In the genomic region with DNA sequence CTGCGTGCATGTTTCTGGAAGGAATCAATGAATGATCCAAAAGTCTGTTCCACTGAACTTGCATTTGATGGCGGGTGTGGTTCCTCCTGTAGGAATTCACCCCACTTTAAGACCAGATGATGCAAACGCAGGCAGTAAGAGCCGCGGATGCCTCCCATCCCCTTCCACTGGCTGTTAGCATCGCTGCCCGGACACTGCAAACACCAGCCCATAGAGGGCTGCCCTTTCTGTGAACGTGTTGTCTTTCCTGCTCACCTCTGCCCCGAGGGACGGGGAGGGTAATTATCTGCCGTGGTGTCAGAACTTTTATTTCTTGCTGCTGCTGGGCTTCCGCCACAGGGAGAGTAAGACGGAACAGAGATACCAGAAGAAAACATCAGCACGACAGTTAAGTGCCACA, we compare ENCODE assay signal across 1 cellular context.
TF ChIP-seq lines count a peak whose summit lies in the region.

No MANE protein-coding gene starts in this region.

TF ChIP-seq in GM23338, 12 proteins besides CTCF, POLR2A, EP300 and RAD21:
- TF ChIP-seq EZH2phosphoT487 (IDR thresholded peaks at IDR 0.05; ENCODE audit: unreplicated experiment) = no peak
- TF ChIP-seq ZNF114 (CRISPR knock-in tag; IDR thresholded peaks at IDR 0.05) = no peak
- no peak for TF ChIP-seq EZH2 (IDR thresholded peaks at IDR 0.05; ENCODE audit: low read depth, unreplicated experiment)
- TF ChIP-seq, protein P1, sequence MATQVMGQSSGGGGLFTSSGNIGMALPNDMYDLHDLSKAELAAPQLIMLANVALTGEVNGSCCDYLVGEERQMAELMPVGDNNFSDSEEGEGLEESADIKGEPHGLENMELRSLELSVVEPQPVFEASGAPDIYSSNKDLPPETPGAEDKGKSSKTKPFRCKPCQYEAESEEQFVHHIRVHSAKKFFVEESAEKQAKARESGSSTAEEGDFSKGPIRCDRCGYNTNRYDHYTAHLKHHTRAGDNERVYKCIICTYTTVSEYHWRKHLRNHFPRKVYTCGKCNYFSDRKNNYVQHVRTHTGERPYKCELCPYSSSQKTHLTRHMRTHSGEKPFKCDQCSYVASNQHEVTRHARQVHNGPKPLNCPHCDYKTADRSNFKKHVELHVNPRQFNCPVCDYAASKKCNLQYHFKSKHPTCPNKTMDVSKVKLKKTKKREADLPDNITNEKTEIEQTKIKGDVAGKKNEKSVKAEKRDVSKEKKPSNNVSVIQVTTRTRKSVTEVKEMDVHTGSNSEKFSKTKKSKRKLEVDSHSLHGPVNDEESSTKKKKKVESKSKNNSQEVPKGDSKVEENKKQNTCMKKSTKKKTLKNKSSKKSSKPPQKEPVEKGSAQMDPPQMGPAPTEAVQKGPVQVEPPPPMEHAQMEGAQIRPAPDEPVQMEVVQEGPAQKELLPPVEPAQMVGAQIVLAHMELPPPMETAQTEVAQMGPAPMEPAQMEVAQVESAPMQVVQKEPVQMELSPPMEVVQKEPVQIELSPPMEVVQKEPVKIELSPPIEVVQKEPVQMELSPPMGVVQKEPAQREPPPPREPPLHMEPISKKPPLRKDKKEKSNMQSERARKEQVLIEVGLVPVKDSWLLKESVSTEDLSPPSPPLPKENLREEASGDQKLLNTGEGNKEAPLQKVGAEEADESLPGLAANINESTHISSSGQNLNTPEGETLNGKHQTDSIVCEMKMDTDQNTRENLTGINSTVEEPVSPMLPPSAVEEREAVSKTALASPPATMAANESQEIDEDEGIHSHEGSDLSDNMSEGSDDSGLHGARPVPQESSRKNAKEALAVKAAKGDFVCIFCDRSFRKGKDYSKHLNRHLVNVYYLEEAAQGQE (IDR thresholded peaks at IDR 0.05; ENCODE audit: unreplicated experiment) = no peak
- TF ChIP-seq, protein P2, sequence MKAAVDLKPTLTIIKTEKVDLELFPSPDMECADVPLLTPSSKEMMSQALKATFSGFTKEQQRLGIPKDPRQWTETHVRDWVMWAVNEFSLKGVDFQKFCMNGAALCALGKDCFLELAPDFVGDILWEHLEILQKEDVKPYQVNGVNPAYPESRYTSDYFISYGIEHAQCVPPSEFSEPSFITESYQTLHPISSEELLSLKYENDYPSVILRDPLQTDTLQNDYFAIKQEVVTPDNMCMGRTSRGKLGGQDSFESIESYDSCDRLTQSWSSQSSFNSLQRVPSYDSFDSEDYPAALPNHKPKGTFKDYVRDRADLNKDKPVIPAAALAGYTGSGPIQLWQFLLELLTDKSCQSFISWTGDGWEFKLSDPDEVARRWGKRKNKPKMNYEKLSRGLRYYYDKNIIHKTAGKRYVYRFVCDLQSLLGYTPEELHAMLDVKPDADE (IDR thresholded peaks at IDR 0.05) = no peak
- TF ChIP-seq JUNB (IDR thresholded peaks at IDR 0.05; ENCODE audit: unreplicated experiment) = no peak
- no peak for TF ChIP-seq NANOG (IDR thresholded peaks at IDR 0.05; ENCODE audit: borderline replicate concordance)
- no peak for TF ChIP-seq STAT1 (IDR thresholded peaks at IDR 0.05; ENCODE audit: unreplicated experiment)
- TF ChIP-seq, protein P3, sequence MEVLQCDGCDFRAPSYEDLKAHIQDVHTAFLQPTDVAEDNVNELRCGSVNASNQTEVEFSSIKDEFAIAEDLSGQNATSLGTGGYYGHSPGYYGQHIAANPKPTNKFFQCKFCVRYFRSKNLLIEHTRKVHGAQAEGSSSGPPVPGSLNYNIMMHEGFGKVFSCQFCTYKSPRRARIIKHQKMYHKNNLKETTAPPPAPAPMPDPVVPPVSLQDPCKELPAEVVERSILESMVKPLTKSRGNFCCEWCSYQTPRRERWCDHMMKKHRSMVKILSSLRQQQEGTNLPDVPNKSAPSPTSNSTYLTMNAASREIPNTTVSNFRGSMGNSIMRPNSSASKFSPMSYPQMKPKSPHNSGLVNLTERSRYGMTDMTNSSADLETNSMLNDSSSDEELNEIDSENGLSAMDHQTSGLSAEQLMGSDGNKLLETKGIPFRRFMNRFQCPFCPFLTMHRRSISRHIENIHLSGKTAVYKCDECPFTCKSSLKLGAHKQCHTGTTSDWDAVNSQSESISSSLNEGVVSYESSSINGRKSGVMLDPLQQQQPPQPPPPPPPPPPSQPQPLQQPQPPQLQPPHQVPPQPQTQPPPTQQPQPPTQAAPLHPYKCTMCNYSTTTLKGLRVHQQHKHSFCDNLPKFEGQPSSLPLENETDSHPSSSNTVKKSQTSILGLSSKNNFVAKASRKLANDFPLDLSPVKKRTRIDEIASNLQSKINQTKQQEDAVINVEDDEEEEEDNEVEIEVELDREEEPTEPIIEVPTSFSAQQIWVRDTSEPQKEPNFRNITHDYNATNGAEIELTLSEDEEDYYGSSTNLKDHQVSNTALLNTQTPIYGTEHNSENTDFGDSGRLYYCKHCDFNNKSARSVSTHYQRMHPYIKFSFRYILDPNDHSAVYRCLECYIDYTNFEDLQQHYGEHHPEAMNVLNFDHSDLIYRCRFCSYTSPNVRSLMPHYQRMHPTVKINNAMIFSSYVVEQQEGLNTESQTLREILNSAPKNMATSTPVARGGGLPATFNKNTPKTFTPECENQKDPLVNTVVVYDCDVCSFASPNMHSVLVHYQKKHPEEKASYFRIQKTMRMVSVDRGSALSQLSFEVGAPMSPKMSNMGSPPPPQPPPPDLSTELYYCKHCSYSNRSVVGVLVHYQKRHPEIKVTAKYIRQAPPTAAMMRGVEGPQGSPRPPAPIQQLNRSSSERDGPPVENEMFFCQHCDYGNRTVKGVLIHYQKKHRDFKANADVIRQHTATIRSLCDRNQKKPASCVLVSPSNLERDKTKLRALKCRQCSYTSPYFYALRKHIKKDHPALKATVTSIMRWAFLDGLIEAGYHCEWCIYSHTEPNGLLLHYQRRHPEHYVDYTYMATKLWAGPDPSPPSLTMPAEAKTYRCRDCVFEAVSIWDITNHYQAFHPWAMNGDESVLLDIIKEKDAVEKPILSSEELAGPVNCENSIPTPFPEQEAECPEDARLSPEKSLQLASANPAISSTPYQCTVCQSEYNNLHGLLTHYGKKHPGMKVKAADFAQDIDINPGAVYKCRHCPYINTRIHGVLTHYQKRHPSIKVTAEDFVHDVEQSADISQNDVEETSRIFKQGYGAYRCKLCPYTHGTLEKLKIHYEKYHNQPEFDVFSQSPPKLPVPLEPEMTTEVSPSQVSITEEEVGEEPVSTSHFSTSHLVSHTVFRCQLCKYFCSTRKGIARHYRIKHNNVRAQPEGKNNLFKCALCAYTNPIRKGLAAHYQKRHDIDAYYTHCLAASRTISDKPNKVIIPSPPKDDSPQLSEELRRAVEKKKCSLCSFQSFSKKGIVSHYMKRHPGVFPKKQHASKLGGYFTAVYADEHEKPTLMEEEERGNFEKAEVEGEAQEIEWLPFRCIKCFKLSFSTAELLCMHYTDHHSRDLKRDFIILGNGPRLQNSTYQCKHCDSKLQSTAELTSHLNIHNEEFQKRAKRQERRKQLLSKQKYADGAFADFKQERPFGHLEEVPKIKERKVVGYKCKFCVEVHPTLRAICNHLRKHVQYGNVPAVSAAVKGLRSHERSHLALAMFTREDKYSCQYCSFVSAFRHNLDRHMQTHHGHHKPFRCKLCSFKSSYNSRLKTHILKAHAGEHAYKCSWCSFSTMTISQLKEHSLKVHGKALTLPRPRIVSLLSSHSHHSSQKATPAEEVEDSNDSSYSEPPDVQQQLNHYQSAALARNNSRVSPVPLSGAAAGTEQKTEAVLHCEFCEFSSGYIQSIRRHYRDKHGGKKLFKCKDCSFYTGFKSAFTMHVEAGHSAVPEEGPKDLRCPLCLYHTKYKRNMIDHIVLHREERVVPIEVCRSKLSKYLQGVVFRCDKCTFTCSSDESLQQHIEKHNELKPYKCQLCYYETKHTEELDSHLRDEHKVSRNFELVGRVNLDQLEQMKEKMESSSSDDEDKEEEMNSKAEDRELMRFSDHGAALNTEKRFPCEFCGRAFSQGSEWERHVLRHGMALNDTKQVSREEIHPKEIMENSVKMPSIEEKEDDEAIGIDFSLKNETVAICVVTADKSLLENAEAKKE (CRISPR knock-in tag; IDR thresholded peaks at IDR 0.05) = no peak
- no peak for TF ChIP-seq POLR2AphosphoS5 (IDR thresholded peaks at IDR 0.05; ENCODE audit: low read depth)
- TF ChIP-seq CREB1 (CRISPR knock-in tag; IDR thresholded peaks at IDR 0.05; ENCODE audit: low read depth) = no peak
- TF ChIP-seq ZNF331 (CRISPR knock-in tag; IDR thresholded peaks at IDR 0.05; ENCODE audit: low read depth) = no peak
